In the genomic region with DNA sequence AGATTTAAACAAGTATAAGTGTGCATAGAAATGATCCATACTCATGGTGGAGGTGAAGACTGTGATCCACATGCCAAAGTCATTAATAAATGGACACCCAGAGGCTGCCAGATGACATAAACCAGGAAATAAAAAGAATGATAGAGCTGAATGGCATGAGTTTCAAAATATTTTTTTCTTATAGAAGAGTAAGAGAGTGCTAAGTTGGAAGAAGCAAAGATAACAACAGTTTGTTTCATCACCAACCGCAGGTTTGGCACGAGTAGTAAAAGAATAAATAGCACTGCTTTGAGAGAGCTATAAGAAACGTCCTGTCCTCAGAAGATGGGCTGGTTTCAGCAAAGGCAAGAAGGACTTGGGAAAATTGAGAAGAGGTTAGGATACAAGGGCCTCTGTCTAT, we compare ENCODE assay signal across 22 cellular contexts.
DNase-seq lines count a peak whose midpoint lies in the region; TF ChIP-seq lines count a peak whose summit lies in the region.
"Had no signal": no experiment of that assay in that cellular context is flagged by ENCODE, and none has a peak within 500 bp of the region (broad histone marks: within the 10 kb centered on the region; RNA-seq: fewer than 3 reads in every experiment).

No MANE protein-coding gene starts in this region.

- H3K4me1 Mint-ChIP-seq in neural progenitor cell, result peaks cover 2% of the 10 kb centered on the region
- H3K4me1 Mint-ChIP-seq: naive thymus-derived CD4-positive, alpha-beta T cell had no signal

- H3K4me2 ChIP-seq in neural progenitor cell, result no peak overlapping the region

- in situ Hi-C loops in KBM-7 (cut with MboI; ENCODE audit: low pct_unique_long_range_greater_than_20kb, low sequenced_read_pairs), result no loop called here

- no peak overlapping the region for H3K27ac ChIP-seq in neural progenitor cell
- H3K27ac ChIP-seq: cardiac muscle cell, gastroesophageal sphincter, lower lobe of right lung, SJCRH30, stomach had no signal

- H3K9ac ChIP-seq in neural progenitor cell, result no peak overlapping the region

- TF ChIP-seq CTCF in cardiac fibroblast (IDR thresholded peaks at IDR 0.05; ENCODE audit: low read depth, low read length) (no peak), neural progenitor cell (IDR thresholded peaks at IDR 0.05) (no peak)

- H3K27me3 Mint-ChIP-seq in neural progenitor cell (ENCODE audit: insufficient read depth, low read depth), result peaks cover 4% of the 10 kb centered on the region
- H3K27me3 Mint-ChIP-seq: naive thymus-derived CD4-positive, alpha-beta T cell had no signal

- no peaks in the 10 kb centered on the region for H4K20me1 ChIP-seq in neural progenitor cell (ENCODE audit: low read depth)

- H3K36me3 ChIP-seq in neural progenitor cell, result no peaks in the 10 kb centered on the region
- H3K36me3 ChIP-seq: BE2C, cardiac muscle cell, gastroesophageal sphincter, lower lobe of right lung, SJCRH30, stomach had no signal

- no peak overlapping the region for H3K27ac Mint-ChIP-seq in neural progenitor cell
- H3K27ac Mint-ChIP-seq: naive thymus-derived CD4-positive, alpha-beta T cell had no signal

- DNase-seq in AG20443 (ENCODE audit: low spot score) (peak; percentile 12), M059J (ENCODE audit: low read depth) (peak; percentile 89), cardiac fibroblast (ENCODE audit: low read depth in 2 of 2) (peak; percentile 58 to 88), neural progenitor cell (ENCODE audit: low spot score) (no peak), NCI-H526 treated with DMSO at 0.1 percent for 48 hours (lab: John Stamatoyannopoulos, UW) (no peak), SIG-M5 treated with dmso at 0.1 percent for 504 hours (lab: John Stamatoyannopoulos, UW; ENCODE audit: unreplicated experiment) (no peak), DMS53 treated with DMSO at 0.1 percent for 48 hours (lab: John Stamatoyannopoulos, UW; ENCODE audit: unreplicated experiment) (no peak), KBM-7 (no peak)
- DNase-seq: activated CD4-positive, CD25-positive, alpha-beta regulatory T cell treated with anti-CD3 and anti-CD28 coated beads, Interleukin-2, amount 50 U/mL, for 72 hours; activated CD8-positive, alpha-beta memory T cell treated with anti-CD3 and anti-CD28 coated beads, Interleukin-2, amount 50 U/mL, for 4 hours; activated naive CD4-positive, alpha-beta T cell treated with Interleukin-2 at 50 U/mL for 16 hours; BE2C; effector CD8-positive, alpha-beta T cell; lower lobe of right lung; naive thymus-derived CD4-positive, alpha-beta T cell; NCI-H1092 treated with DMSO at 0.1 percent for 48 hours; SJCRH30; stimulated activated CD4-positive, alpha-beta T cell treated with anti-CD3 and anti-CD28 coated beads, Interleukin-15, amount 100 ng/mL, for 24 hours; stomach; T-helper 9 cell had no signal

- H2AFZ ChIP-seq in neural progenitor cell (replicated peaks), result peak overlapping the region; percentile 19

- H3K79me2 ChIP-seq in neural progenitor cell (ENCODE audit: low read depth), result no peaks in the 10 kb centered on the region

- H3K36me3 Mint-ChIP-seq in neural progenitor cell, result peaks cover 2% of the 10 kb centered on the region
- H3K36me3 Mint-ChIP-seq: naive thymus-derived CD4-positive, alpha-beta T cell had no signal

- H3F3A ChIP-seq in neural progenitor cell (ENCODE audit: low read depth), result no peaks in the 10 kb centered on the region

- H3K27me3 ChIP-seq in neural progenitor cell, result no peaks in the 10 kb centered on the region
- H3K27me3 ChIP-seq: BE2C, cardiac muscle cell, gastroesophageal sphincter, SJCRH30, stomach had no signal

- peaks cover 8% of the 10 kb centered on the region for H3K9me3 Mint-ChIP-seq in neural progenitor cell

- H3K4me3 ChIP-seq in cardiac fibroblast (replicated peaks in 1 of 2; ENCODE audit: low read depth in 2 of 2, low read length in 2 of 2) (no peak overlapping the region), neural progenitor cell (no peak overlapping the region)
- H3K4me3 ChIP-seq: cardiac muscle cell, gastroesophageal sphincter, lower lobe of right lung, SJCRH30, stomach had no signal

- no peaks in the 10 kb centered on the region for H3K4me1 ChIP-seq in neural progenitor cell
- H3K4me1 ChIP-seq: BE2C, gastroesophageal sphincter, lower lobe of right lung, SJCRH30, stomach had no signal

- H3K4me3 Mint-ChIP-seq in neural progenitor cell, result no peak overlapping the region
- H3K4me3 Mint-ChIP-seq: naive thymus-derived CD4-positive, alpha-beta T cell had no signal

- no peaks in the 10 kb centered on the region for H3K9me3 ChIP-seq in neural progenitor cell (ENCODE audit: low read depth)
- H3K9me3 ChIP-seq: BE2C, gastroesophageal sphincter, lower lobe of right lung, SJCRH30, stomach had no signal

Comparison
In these comparisons a context has a peak if more than half of its experiments do, and no peak if none do; other contexts are left out.
1. DNase-seq: peak in AG20443 (single experiment), M059J (single experiment) and cardiac fibroblast (2 of 2); none in neural progenitor cell (single experiment), NCI-H526 treated with DMSO at 0.1 percent for 48 hours (single experiment), SIG-M5 treated with dmso at 0.1 percent for 504 hours (single experiment), DMS53 treated with DMSO at 0.1 percent for 48 hours (single experiment) and KBM-7 (single experiment).